In genomic region chr1:77824694-77825355, GRCh38 we compare ENCODE assay signal across 15 cellular contexts. TPM values are rescaled to one million over a fixed set of nuclear protein-coding genes. Genes with fewer than 3 reads are reported as not detected.
DNase-seq lines count a peak whose midpoint lies in the region; ATAC-seq, FAIRE-seq and TF ChIP-seq lines count a peak whose summit lies in the region.
"Had no signal": no experiment of that assay in that cellular context is flagged by ENCODE, and none has a peak within 500 bp of the region (broad histone marks: within the 10 kb centered on the region; RNA-seq: fewer than 3 reads in every experiment).

No MANE protein-coding gene starts in this region.

- in situ Hi-C loops in gastrocnemius medialis (cut with MboI; ENCODE audit: low sequenced_read_pairs in 4 of 4): loop anchor here in 3 of 4 donors (5.0 to 25.0 kb wide), 3 partner anchors 77 to 287 kb away; no protein-coding TSS in a partner anchor

- no peak for TF ChIP-seq EP300 in ovary (IDR thresholded peaks at IDR 0.05)

- H3K27ac ChIP-seq in coronary artery: peak overlapping the region; percentile 4 to 62
- H3K27ac ChIP-seq in gastrocnemius medialis: peak overlapping the region; percentile 91 to 100 (median 97)
- no peak overlapping the region for H3K27ac ChIP-seq in ovary
- H3K27ac ChIP-seq in small intestine (ENCODE audit: low read depth in 1 of 2, low read length in 1 of 2): no peak overlapping the region
- H3K27ac ChIP-seq: pancreas had no signal

- H3K36me3 ChIP-seq in gastrocnemius medialis (no peaks in the 10 kb centered on the region), ovary (no peaks in the 10 kb centered on the region), small intestine (ENCODE audit: control insufficient read depth in 2 of 2, insufficient read depth in 2 of 2, low read length in 2 of 2) (peaks cover 0 to 3% of the 10 kb centered on the region in 2 donors)
- H3K36me3 ChIP-seq: BE2C had no signal

- 82 to 86% (median 84%) methylated on average over 7 of the region's 7 CpGs for WGBS in ovary, 3 donors
- 75 to 79% (median 76%) methylated on average over 7 of the region's 7 CpGs for WGBS in small intestine, 3 donors

- H3K4me1 ChIP-seq in gastrocnemius medialis (peaks cover 30 to 40% of the 10 kb centered on the region in 2 donors), ovary (ENCODE audit: insufficient read depth) (no peaks in the 10 kb centered on the region), small intestine (ENCODE audit: control insufficient read depth in 2 of 2, insufficient read depth in 1 of 2, low read depth in 1 of 2, low read length in 1 of 2) (no peaks in the 10 kb centered on the region)
- H3K4me1 ChIP-seq: BE2C had no signal

- intact Hi-C loops in gastrocnemius medialis (cut with DNase I; ENCODE audit: low total_unique reads): loop anchor here (1.0 to 5.0 kb wide), 4 partner anchors 75 to 290 kb away; partner anchors contain the start of gene FUBP1
- intact Hi-C loops in head of caudate nucleus (cut with DNase I): no loop called here
- intact Hi-C loops in ovary (cut with DNase I): no loop called here

- no peak for TF ChIP-seq CTCF in coronary artery (IDR thresholded peaks at IDR 0.05)
- TF ChIP-seq CTCF in gastrocnemius medialis (IDR thresholded peaks at IDR 0.05 in 4 of 5, conservative IDR thresholded peaks at IDR 0.05 in 1 of 5): no peak
- TF ChIP-seq CTCF in ovary (IDR thresholded peaks at IDR 0.05): no peak

- no peaks in the 10 kb centered on the region for H3K9me3 ChIP-seq in gastrocnemius medialis
- no peaks in the 10 kb centered on the region for H3K9me3 ChIP-seq in ovary
- no peaks in the 10 kb centered on the region for H3K9me3 ChIP-seq in small intestine (ENCODE audit: control insufficient read depth, low read depth)
- H3K9me3 ChIP-seq: BE2C, pancreas had no signal

- DNase-seq in HT1080 (ENCODE audit: low read depth) (peak; percentile 21), coronary artery (ENCODE audit: low spot score) (no peak), gastrocnemius medialis (no peak), head of caudate nucleus (no peak), ovary (no peak), small intestine (no peak)
- DNase-seq: activated naive CD4-positive, alpha-beta T cell treated with Interleukin-2 at 50 U/mL for 16 hours; BE2C; effector memory CD4-positive, alpha-beta T cell; immature natural killer cell; stimulated activated CD4-positive, alpha-beta T cell treated with anti-CD3 and anti-CD28 coated beads, Interleukin-15, amount 100 ng/mL, for 24 hours; T-cell had no signal

- H3K4me3 ChIP-seq in coronary artery: no peak overlapping the region
- H3K4me3 ChIP-seq in gastrocnemius medialis: no peak overlapping the region
- no peak overlapping the region for H3K4me3 ChIP-seq in ovary
- H3K4me3 ChIP-seq in small intestine (ENCODE audit: low read depth in 1 of 2, low read length in 2 of 2): no peak overlapping the region
- H3K4me3 ChIP-seq: pancreas had no signal

- H3K27me3 ChIP-seq in gastrocnemius medialis: no peaks in the 10 kb centered on the region
- no peaks in the 10 kb centered on the region for H3K27me3 ChIP-seq in ovary
- no peaks in the 10 kb centered on the region for H3K27me3 ChIP-seq in small intestine (ENCODE audit: control insufficient read depth in 2 of 2, insufficient read depth in 2 of 2, low read length in 2 of 2)
- H3K27me3 ChIP-seq: BE2C, pancreas had no signal

- ATAC-seq in GM18511 (IDR thresholded peaks at IDR 0.05; ENCODE audit: unreplicated experiment) (peak; percentile 19), gastrocnemius medialis (peak in 1 of 2 donors; percentile 2), HG03097 (IDR thresholded peaks at IDR 0.05; ENCODE audit: low FRiP score, unreplicated experiment) (no peak)
- ATAC-seq: T-cell had no signal

- TF ChIP-seq POLR2A in gastrocnemius medialis (IDR thresholded peaks at IDR 0.05) (no peak), ovary (IDR thresholded peaks at IDR 0.05) (no peak)

- FAIRE-seq in small intestine (lab: Jason Lieb, UNC): no peak

RNA-seq across cellular contexts. Expression of gene MIGA1, which starts 45.4 kb away (rescaled TPM):
- 7.9 and 10.8 TPM in 2 replicates for total RNA-seq in HT1080 (2014; rRNA removed; shearing (Covaris generic))
- 12.3 and 16.5 TPM in 2 replicates for polyA plus RNA-seq in HT1080 (2015; cell fraction: cytosol; rRNA removed)
- 21.4 and 22.4 TPM in 2 replicates for polyA plus RNA-seq in HT1080 (2015; cell fraction: nucleus; rRNA removed)
- 10 to 100 TPM; 15.0 to 21.7 (median 19.2) TPM for total RNA-seq in gastrocnemius medialis
- total RNA-seq in ovary: 10 to 100 TPM; 11.3 to 24.0 (median 19.0) TPM
- polyA plus RNA-seq in ovary: 1 to 10 TPM; 6.5 to 8.7 TPM
- 1 to 10 TPM; 1.4 to 4.7 (median 2.0) TPM for polyA plus RNA-seq in small intestine

Comparison
In these comparisons a context has a peak if more than half of its experiments do, and no peak if none do; other contexts are left out.
1. H3K27ac ChIP-seq: peak in coronary artery (2 of 2) and gastrocnemius medialis (4 of 4); none in ovary (0 of 2) and small intestine (0 of 2).